In genomic region chr20:20837574-20838021, GRCh38 we compare ENCODE assay signal across 8 cellular contexts.
A peak's percentile ranks its signal among the peaks of the same experiment; 100 is the strongest.
DNase-seq lines count a peak whose midpoint lies in the region; ATAC-seq and TF ChIP-seq lines count a peak whose summit lies in the region.

No MANE protein-coding gene starts in this region.

- no peak overlapping the region for H2BK120ac ChIP-seq in neuronal stem cell (ENCODE audit: low read depth, low read length)

- TF ChIP-seq RAD21 in HCT116 (IDR thresholded peaks at IDR 0.05; ENCODE audit: low read depth) = peak; percentile 71

- H3K4me1 Mint-ChIP-seq in activated CD8-positive, alpha-beta T cell treated with anti-CD3 and anti-CD28 coated beads for 36 hours (ENCODE audit: low read depth) = peaks cover 3% of the 10 kb centered on the region
- H3K4me1 Mint-ChIP-seq in activated T-helper 17 cell treated with anti-CD3 and anti-CD28 coated beads, Interleukin-2, amount 50 U/mL, for 72 hours = no peaks in the 10 kb centered on the region

- H3K4ac ChIP-seq in neuronal stem cell (ENCODE audit: low read length) = no peak overlapping the region

- H3K9me2 ChIP-seq in HCT116 (ENCODE audit: insufficient read depth) = no peaks in the 10 kb centered on the region

- no CpG with 5 or more reads among the region's 19 CpGs for WGBS in neuronal stem cell (ENCODE audit: extremely low coverage in 2 of 2, insufficient read length in 2 of 2, insufficient replicate concordance in 1 of 2), 2 donors

- BruUV-seq in HCT116 (replicated peaks; lab: Mats Ljungman, UMichigan) = no TSS peak

- no peaks in the 10 kb centered on the region for H3K36me3 Mint-ChIP-seq in activated CD8-positive, alpha-beta T cell treated with anti-CD3 and anti-CD28 coated beads for 36 hours (ENCODE audit: low read depth)
- H3K36me3 Mint-ChIP-seq in activated T-helper 17 cell treated with anti-CD3 and anti-CD28 coated beads, Interleukin-2, amount 50 U/mL, for 72 hours (ENCODE audit: low read depth) = no peaks in the 10 kb centered on the region

- CTCF ChIA-PET in HCT116 (lab: Charles Lee) = interaction anchor here (0.7 to 2.6 kb wide), 12 partner anchors 13 to 777 kb away, joined by 3 to 23 read pairs (median 5); partner anchors contain the start of gene KIZ
- CTCF ChIA-PET in activated CD8-positive, alpha-beta T cell treated with anti-CD3 and anti-CD28 coated beads for 36 hours (lab: Charles Lee) = interaction anchor here (1.0 to 5.3 kb wide), 10 partner anchors 9 to 734 kb away, joined by 3 to 42 read pairs (median 6); no protein-coding TSS in a partner anchor

- H3K27me3 ChIP-seq in HCT116 (ENCODE audit: insufficient read depth, low read length) (no peaks in the 10 kb centered on the region), neuronal stem cell (ENCODE audit: control insufficient read depth in 3 of 3, insufficient read depth in 3 of 3, low read depth in 1 of 3, low read length in 3 of 3) (peaks cover 0 to 28% (median 6%) of the 10 kb centered on the region in 3 experiments)

- H4K20me1 ChIP-seq in HCT116 (ENCODE audit: insufficient read depth) = no peaks in the 10 kb centered on the region

- H3K4me1 ChIP-seq in HCT116 (ENCODE audit: control insufficient read depth in 1 of 2, insufficient read depth in 2 of 2, low read length in 2 of 2) (no peaks in the 10 kb centered on the region), neuronal stem cell (ENCODE audit: control insufficient read depth in 2 of 2, insufficient read depth in 1 of 2, low read depth in 1 of 2, low read length in 2 of 2) (no peaks in the 10 kb centered on the region)

- H2BK5ac ChIP-seq in neuronal stem cell (ENCODE audit: low read length) = no peak overlapping the region

- RAD21 ChIA-PET in HCT116 (lab: Charles Lee; ENCODE audit: low non-redundant PET in 1 of 2, low total read pairs in 2 of 2, uncharacterized antibody in 2 of 2, unreplicated experiment in 2 of 2) = interaction anchor here in 1 of 2 experiments (1.0 kb wide), 1 partner anchor 741 kb away, joined by 4 read pairs; no protein-coding TSS in a partner anchor

- peak; percentile 89 for ATAC-seq in HCT116
- peak; percentile 42 for ATAC-seq in activated CD8-positive, alpha-beta T cell treated with anti-CD3 and anti-CD28 coated beads for 36 hours
- ATAC-seq in activated T-helper 17 cell treated with anti-CD3 and anti-CD28 coated beads, Interleukin-2, amount 50 U/mL, for 72 hours (replicated peaks) = no peak
- no peak for ATAC-seq in GM21723 (IDR thresholded peaks at IDR 0.05; ENCODE audit: unreplicated experiment)

- H2BK15ac ChIP-seq in neuronal stem cell (ENCODE audit: low read length) = no peak overlapping the region

- no peaks in the 10 kb centered on the region for H3K79me2 ChIP-seq in HCT116 (ENCODE audit: insufficient read depth, low read length)

- peak; percentile 82 for DNase-seq in Ammon's horn (ENCODE audit: low spot score)
- peak; percentile 38 for DNase-seq in HCT116 (ENCODE audit: low read depth, low spot score)
- peak; percentile 19 for DNase-seq in NCI-H510A (lab: John Stamatoyannopoulos, UW)
- DNase-seq in activated CD8-positive, alpha-beta T cell treated with anti-CD3 and anti-CD28 coated beads for 36 hours = peak; percentile 71
- peak; percentile 63 for DNase-seq in fibroblast of pulmonary artery (ENCODE audit: low read depth)
- DNase-seq in neuronal stem cell (ENCODE audit: low spot score) = peak; percentile 49

- H3K14ac ChIP-seq in neuronal stem cell (ENCODE audit: low read length) = no peak overlapping the region

- H3K18ac ChIP-seq in neuronal stem cell (ENCODE audit: low read length) = no peak overlapping the region

- POLR2A ChIA-PET in HCT116 (lab: Charles Lee) = no interaction called here
- POLR2A ChIA-PET in activated CD8-positive, alpha-beta T cell treated with anti-CD3 and anti-CD28 coated beads for 36 hours (lab: Charles Lee) = no interaction called here

- H2AFZ ChIP-seq in HCT116 (ENCODE audit: low read depth, low read length, poor library complexity, severe bottlenecking) (peak overlapping the region; percentile 88), neuronal stem cell (ENCODE audit: low read length) (peak overlapping the region; percentile 74)

- H3K4me3 Mint-ChIP-seq in activated CD8-positive, alpha-beta T cell treated with anti-CD3 and anti-CD28 coated beads for 36 hours = no peak overlapping the region
- no peak overlapping the region for H3K4me3 Mint-ChIP-seq in activated T-helper 17 cell treated with anti-CD3 and anti-CD28 coated beads, Interleukin-2, amount 50 U/mL, for 72 hours

- H3K4me2 ChIP-seq in HCT116 (ENCODE audit: low read length) = peak overlapping the region; percentile 20; the same call in 1 of the 2 replicates
- no peak overlapping the region for H3K4me2 ChIP-seq in neuronal stem cell (ENCODE audit: insufficient read depth, low read length, poor library complexity, severe bottlenecking)

- H3K9ac ChIP-seq in HCT116 (ENCODE audit: low read length) (no peak overlapping the region), neuronal stem cell (ENCODE audit: low read depth, low read length, poor library complexity) (no peak overlapping the region)

- peaks cover 7% of the 10 kb centered on the region for H3K27me3 Mint-ChIP-seq in activated CD8-positive, alpha-beta T cell treated with anti-CD3 and anti-CD28 coated beads for 36 hours
- peaks cover 26% of the 10 kb centered on the region for H3K27me3 Mint-ChIP-seq in activated T-helper 17 cell treated with anti-CD3 and anti-CD28 coated beads, Interleukin-2, amount 50 U/mL, for 72 hours

- intact Hi-C loops in HCT116 (cut with micrococcal nuclease) = loop anchor here (1.0 to 5.0 kb wide), 6 partner anchors 397 to 1475 kb away; no protein-coding TSS in a partner anchor
- intact Hi-C loops in activated CD8-positive, alpha-beta T cell treated with anti-CD3 and anti-CD28 coated beads for 36 hours (cut with micrococcal nuclease) = no loop called here

- no peak overlapping the region for H4K91ac ChIP-seq in neuronal stem cell (ENCODE audit: low read depth, low read length, poor library complexity)

- peaks cover 3% of the 10 kb centered on the region for H3K79me1 ChIP-seq in neuronal stem cell (ENCODE audit: low read depth, low read length)

- H3K36me3 ChIP-seq in HCT116 (ENCODE audit: control insufficient read depth in 1 of 2, insufficient read depth in 2 of 2, low read length in 2 of 2) = no peaks in the 10 kb centered on the region
- H3K36me3 ChIP-seq in neuronal stem cell (replicated peaks in 1 of 2; ENCODE audit: control insufficient read depth in 2 of 2, insufficient read depth in 2 of 2, low read length in 2 of 2) = no peaks in the 10 kb centered on the region

- TF ChIP-seq CTCF in HCT116 (IDR thresholded peaks at IDR 0.05 in 2 of 3, conservative IDR thresholded peaks at IDR 0.05 in 1 of 3; ENCODE audit: borderline replicate concordance in 1 of 3, insufficient read depth in 1 of 3, low read depth in 2 of 3, low read length in 2 of 3) = peak; percentile 61 to 87 (median 66); a peak in 5 of 6 replicates
- TF ChIP-seq CTCF in activated CD8-positive, alpha-beta T cell treated with anti-CD3 and anti-CD28 coated beads for 36 hours (IDR thresholded peaks at IDR 0.05) = peak; percentile 72
- TF ChIP-seq CTCF in fibroblast of pulmonary artery (IDR thresholded peaks at IDR 0.05; ENCODE audit: low read length, missing control alignments) = peak; percentile 71

- no peak overlapping the region for H2AK5ac ChIP-seq in neuronal stem cell (ENCODE audit: low read depth, low read length)

- no peak overlapping the region for H3K27ac ChIP-seq in HCT116 (ENCODE audit: low read depth, low read length)
- no peak overlapping the region for H3K27ac ChIP-seq in neuronal stem cell (replicated peaks; ENCODE audit: low read length)

- H3K4me3 ChIP-seq in HCT116 (replicated peaks in 1 of 2; ENCODE audit: low read depth in 1 of 2, low read length in 2 of 2) (no peak overlapping the region), fibroblast of pulmonary artery (replicated peaks; ENCODE audit: low read depth, low read length) (no peak overlapping the region), neuronal stem cell (ENCODE audit: low read length in 2 of 2) (no peak overlapping the region)

- no peak overlapping the region for H3K27ac Mint-ChIP-seq in activated CD8-positive, alpha-beta T cell treated with anti-CD3 and anti-CD28 coated beads for 36 hours
- no peak overlapping the region for H3K27ac Mint-ChIP-seq in activated T-helper 17 cell treated with anti-CD3 and anti-CD28 coated beads, Interleukin-2, amount 50 U/mL, for 72 hours

- H3K23ac ChIP-seq in neuronal stem cell (ENCODE audit: low read depth, low read length, poor library complexity) = no peak overlapping the region

- TF ChIP-seq POLR2A in HCT116 (IDR thresholded peaks at IDR 0.05; ENCODE audit: borderline replicate concordance, extremely low read depth, insufficient read depth, insufficient read length) = no peak

- H4K8ac ChIP-seq in neuronal stem cell (ENCODE audit: low read depth, low read length) = no peak overlapping the region

- H3K9me3 Mint-ChIP-seq in activated CD8-positive, alpha-beta T cell treated with anti-CD3 and anti-CD28 coated beads for 36 hours = no peaks in the 10 kb centered on the region
- no peaks in the 10 kb centered on the region for H3K9me3 Mint-ChIP-seq in activated T-helper 17 cell treated with anti-CD3 and anti-CD28 coated beads, Interleukin-2, amount 50 U/mL, for 72 hours

- no peaks in the 10 kb centered on the region for H3K9me3 ChIP-seq in HCT116 (ENCODE audit: control insufficient read depth in 1 of 2, insufficient read depth in 1 of 2, low read depth in 1 of 2, low read length in 2 of 2)
- no peaks in the 10 kb centered on the region for H3K9me3 ChIP-seq in neuronal stem cell (replicated peaks in 1 of 2; ENCODE audit: control insufficient read depth in 2 of 2, insufficient read depth in 1 of 2, low read depth in 1 of 2, low read length in 2 of 2)

- no peak overlapping the region for H2BK12ac ChIP-seq in neuronal stem cell (ENCODE audit: low read length)

TF ChIP-seq in HCT116, 20 proteins besides CTCF, POLR2A, EP300 and RAD21 (continues in another document):
- TF ChIP-seq CBX3 (IDR thresholded peaks at IDR 0.05; ENCODE audit: low read depth) = no peak

Comparison
In these comparisons a context has a peak if more than half of its experiments do, and no peak if none do; other contexts are left out.
1. DNase-seq: peak in every context shown above with its lines; median percentile 82 in Ammon's horn; 71 in activated CD8-positive, alpha-beta T cell treated with anti-CD3 and anti-CD28 coated beads for 36 hours; 63 in fibroblast of pulmonary artery; 49 in neuronal stem cell; 38 in HCT116; 19 in NCI-H510A.
2. ATAC-seq: peak in HCT116 (single experiment) and activated CD8-positive, alpha-beta T cell treated with anti-CD3 and anti-CD28 coated beads for 36 hours (single experiment); none in activated T-helper 17 cell treated with anti-CD3 and anti-CD28 coated beads, Interleukin-2, amount 50 U/mL, for 72 hours (single experiment) and GM21723 (single experiment).
3. Peak in every context shown above with its lines, with median percentiles within 50 percentile points of each other: CTCF ChIP-seq.